ENCODE assay signal across 29 cellular contexts in genomic region chr6:47064274-47064673, GRCh38. TPM values are rescaled to one million over a fixed set of nuclear protein-coding genes. Genes with fewer than 3 reads are reported as not detected.
DNase-seq lines count a peak whose midpoint lies in the region; ATAC-seq, FAIRE-seq and TF ChIP-seq lines count a peak whose summit lies in the region.
"Had no signal": no experiment of that assay in that cellular context is flagged by ENCODE, and none has a peak within 500 bp of the region (broad histone marks: within the 10 kb centered on the region; RNA-seq: fewer than 3 reads in every experiment).

No MANE protein-coding gene starts in this region.

- H3K27me3 ChIP-seq in keratinocyte (ENCODE audit: control insufficient read depth, extremely low read depth, insufficient read depth, low read length) (no peaks in the 10 kb centered on the region), upper lobe of left lung (no peaks in the 10 kb centered on the region)
- H3K27me3 ChIP-seq: left lung, stomach had no signal

- TF ChIP-seq POLR2A in upper lobe of left lung (IDR thresholded peaks at IDR 0.05) = no peak

- 91 to 92% methylated on average over 2 of the region's 2 CpGs for WGBS in upper lobe of left lung, 2 donors

- no peak overlapping the region for H3K27ac ChIP-seq in keratinocyte (ENCODE audit: control insufficient read depth, insufficient read depth, low read length)
- no peak overlapping the region for H3K27ac ChIP-seq in upper lobe of left lung
- H3K27ac ChIP-seq: KMS-11, left lung, SK-N-MC, skin epidermis, stomach had no signal

- no peak overlapping the region for H3K4me2 ChIP-seq in keratinocyte (ENCODE audit: control insufficient read depth, extremely low read depth, insufficient read depth, low read depth, low read length)
- H3K4me2 ChIP-seq: KMS-11 had no signal

- peak; percentile 84 for ATAC-seq in GM18870 (IDR thresholded peaks at IDR 0.05; ENCODE audit: unreplicated experiment)
- ATAC-seq in HG02678 (IDR thresholded peaks at IDR 0.05; ENCODE audit: unreplicated experiment) = peak; percentile 72
- peak; percentile 84 for ATAC-seq in HG03432 (IDR thresholded peaks at IDR 0.05; ENCODE audit: unreplicated experiment)
- ATAC-seq in upper lobe of left lung (ENCODE audit: low FRiP score in 2 of 2) = no peak
- ATAC-seq: activated CD4-positive, CD25-positive, alpha-beta regulatory T cell treated with anti-CD3 and anti-CD28 coated beads, Interleukin-2, amount 50 U/mL, for 24 hours; left lung had no signal

- no peak overlapping the region for H2AFZ ChIP-seq in keratinocyte (ENCODE audit: control insufficient read depth, low read length)

- H3K9ac ChIP-seq in keratinocyte (ENCODE audit: control insufficient read depth, extremely low read depth, insufficient read depth, low read length) = no peak overlapping the region
- H3K9ac ChIP-seq: KMS-11 had no signal

- DNase-seq in keratinocyte (ENCODE audit: low read depth, low spot score) (no peak), upper lobe of left lung (no peak), HPDE6-E6E7 (ENCODE audit: extremely low spot score) (no peak), pons (ENCODE audit: low spot score) (no peak)
- no peak for DNase-seq in central memory CD4-positive, alpha-beta T cell
- DNase-seq: activated CD8-positive, alpha-beta memory T cell treated with anti-CD3 and anti-CD28 coated beads for 24 hours; AML-193; COR-L47; effector CD8-positive, alpha-beta T cell; EL; HCEC 1CT; left lung; NCI-H187 treated with DMSO at 0.1 percent for 48 hours; NCI-H345; stimulated activated CD4-positive, alpha-beta T cell treated with anti-CD3 and anti-CD28 coated beads, Interleukin-2, amount 100 ng/mL, for 48 hours; stomach; T1000 had no signal

- no peak for TF ChIP-seq CTCF in keratinocyte (optimal IDR thresholded peaks at IDR 0.05 in 1 of 3, IDR thresholded peaks at IDR 0.05 in 1 of 3, conservative IDR thresholded peaks at IDR 0.05 in 1 of 3; ENCODE audit: extremely low read depth in 1 of 3, insufficient read depth in 2 of 3, low read length in 3 of 3)
- TF ChIP-seq CTCF in upper lobe of left lung (IDR thresholded peaks at IDR 0.05) = no peak

- H3K9me3 ChIP-seq in keratinocyte (ENCODE audit: control insufficient read depth, low read depth, low read length) (no peaks in the 10 kb centered on the region), upper lobe of left lung (peaks cover 0 to 3% (median 0%) of the 10 kb centered on the region in 4 donors)
- H3K9me3 ChIP-seq: left lung had no signal

- H3K4me1 ChIP-seq in keratinocyte (ENCODE audit: control insufficient read depth, extremely low read depth, insufficient read depth, low read length) (peaks cover 22% of the 10 kb centered on the region), upper lobe of left lung (peaks cover 6 to 18% (median 10%) of the 10 kb centered on the region in 4 donors)

- H3K36me3 ChIP-seq in keratinocyte (ENCODE audit: control insufficient read depth in 2 of 2, extremely low read depth in 1 of 2, insufficient read depth in 2 of 2, low read length in 2 of 2) = no peaks in the 10 kb centered on the region
- H3K36me3 ChIP-seq in upper lobe of left lung = no peaks in the 10 kb centered on the region
- H3K36me3 ChIP-seq: left lung, stomach had no signal

- H3K4me3 ChIP-seq in keratinocyte (ENCODE audit: control insufficient read depth in 2 of 3, extremely low read depth in 1 of 3, insufficient read depth in 2 of 3, low read depth in 1 of 3, low read length in 3 of 3) (no peak overlapping the region), upper lobe of left lung (no peak overlapping the region)
- H3K4me3 ChIP-seq: left lung, SK-N-MC, skin epidermis, stomach had no signal

- no peak for TF ChIP-seq EP300 in upper lobe of left lung (IDR thresholded peaks at IDR 0.05)

- dilution Hi-C loops in keratinocyte (cut with MboI; ENCODE audit: extremely low pct_ligation_motif_present, low sequenced_read_pairs) = no loop called here

- H3K79me2 ChIP-seq in keratinocyte (ENCODE audit: control insufficient read depth, insufficient read depth, low read length) = no peaks in the 10 kb centered on the region

- H3K9me1 ChIP-seq in keratinocyte (ENCODE audit: control insufficient read depth, extremely low read depth, insufficient read depth, low read length) = no peaks in the 10 kb centered on the region

- no peaks in the 10 kb centered on the region for H4K20me1 ChIP-seq in keratinocyte (ENCODE audit: control insufficient read depth, extremely low read depth, insufficient read depth, low read length)

- FAIRE-seq in keratinocyte (lab: Jason Lieb, UNC) = peak; percentile 29
- FAIRE-seq: RCC 7860 had no signal

RNA-seq across cellular contexts. Expression of gene ADGRF1, which starts 22.1 kb away (rescaled TPM):
- 27.7 to 43.9 TPM (median 35.3 TPM) in 3 replicates for polyA plus RNA-seq in keratinocyte
- 0.81 TPM for polyA plus RNA-seq in keratinocyte (2011; ENCODE audit: low read depth)
- polyA plus RNA-seq in keratinocyte (2011; cell fraction: cytosol; rRNA removed) = 10.6 and 18.7 TPM in 2 replicates
- polyA plus RNA-seq in keratinocyte (2011; cell fraction: nucleus; rRNA removed) = 49.2 and 51.7 TPM in 2 replicates
- 1.3 and 18.6 TPM in 2 replicates for polyA plus RNA-seq in keratinocyte (2012; ENCODE audit: low replicate concordance)
- 27.6 to 62.8 TPM (median 50.3 TPM) in 3 replicates for polyA minus RNA-seq in keratinocyte
- polyA minus RNA-seq in keratinocyte (2011; cell fraction: cytosol; rRNA and poly(A)+ RNA removed) = 22.8 TPM
- polyA minus RNA-seq in keratinocyte (2011; cell fraction: nucleus; rRNA and poly(A)+ RNA removed) = 30.0 and 57.9 TPM in 2 replicates
- 10 to 100 TPM in 1 of 6 donors, 1 to 10 TPM in 5; 2.3 to 10.3 (median 7.5) TPM for total RNA-seq in upper lobe of left lung
- total RNA-seq: chondrocyte, HT1080, pulmonary artery endothelial cell had no signal
- polyA plus RNA-seq: neural cell had no signal

Comparison
In these comparisons a context has a peak if more than half of its experiments do, and no peak if none do; other contexts are left out.
1. ATAC-seq: peak in GM18870 (single experiment), HG02678 (single experiment) and HG03432 (single experiment); none in upper lobe of left lung (0 of 2).